9 cellular contexts compared by ENCODE assay signal in genomic region chr4:15755781-15756180, GRCh38. TPM values are rescaled to one million over a fixed set of nuclear protein-coding genes. Genes with fewer than 3 reads are reported as not detected.
DNase-seq lines count a peak whose midpoint lies in the region; ATAC-seq lines count a peak whose summit lies in the region.
"Had no signal": no experiment of that assay in that cellular context is flagged by ENCODE, and none has a peak within 500 bp of the region (broad histone marks: within the 10 kb centered on the region; RNA-seq: fewer than 3 reads in every experiment).

No MANE protein-coding gene starts in this region.

- no peaks in the 10 kb centered on the region for H3K36me3 ChIP-seq in BLaER1 treated with 17β-estradiol and CSF1 and Interleukin-3, amounts not matched to agents 10 nM and 100 nM

- ATAC-seq in GM19328 (IDR thresholded peaks at IDR 0.05; ENCODE audit: unreplicated experiment) (peak; percentile 10), HG03039 (IDR thresholded peaks at IDR 0.05; ENCODE audit: unreplicated experiment) (peak; percentile 1)
- peak; percentile 25 for ATAC-seq in activated CD8-positive, alpha-beta T cell treated with anti-CD3 and anti-CD28 coated beads, Interleukin-2, amount 10 ng/mL, durations not matched to agents 7 days and 5 days

- H3K9me3 Mint-ChIP-seq in activated CD8-positive, alpha-beta T cell treated with anti-CD3 and anti-CD28 coated beads, Interleukin-2, amount 10 ng/mL, durations not matched to agents 7 days and 5 days (ENCODE audit: insufficient read depth), result peaks cover 4% of the 10 kb centered on the region

- POLR2A ChIA-PET in activated CD8-positive, alpha-beta T cell treated with anti-CD3 and anti-CD28 coated beads, Interleukin-2, amount 10 ng/mL, durations not matched to agents 7 days and 5 days (lab: Charles Lee), result interaction anchor here (0.8 to 3.3 kb wide), 12 partner anchors 12 to 480 kb away, joined by 3 to 83 read pairs (median 8); partner anchors contain the start of gene FAM200B

- CTCF ChIA-PET in activated CD8-positive, alpha-beta T cell treated with anti-CD3 and anti-CD28 coated beads, Interleukin-2, amount 10 ng/mL, durations not matched to agents 7 days and 5 days (lab: Charles Lee), result interaction anchor here (0.9 to 6.3 kb wide), 25 partner anchors 9 to 443 kb away, joined by 3 to 82 read pairs (median 8); partner anchors contain the start of genes CD38 and FAM200B

- H3K4me2 ChIP-seq in BLaER1 treated with 17β-estradiol and CSF1 and Interleukin-3, amounts not matched to agents 10 nM and 100 nM, result peak overlapping the region; percentile 60 to 87 (median 81)

- peaks cover 8 to 22% (median 16%) of the 10 kb centered on the region in 11 experiments; a peak in 21 of 22 replicates for H3K9me3 ChIP-seq in BLaER1 treated with 17β-estradiol and CSF1 and Interleukin-3, amounts not matched to agents 10 nM and 100 nM (replicated peaks in 1 of 11)

- no peak for DNase-seq in activated CD8-positive, alpha-beta T cell treated with anti-CD3 and anti-CD28 coated beads, Interleukin-2, amount 10 ng/mL, durations not matched to agents 7 days and 5 days
- DNase-seq in putamen (ENCODE audit: low spot score) (no peak), DMS79 (lab: John Stamatoyannopoulos, UW) (no peak), islet precursor cell (no peak), HPDE6-E6E7 (ENCODE audit: extremely low spot score) (no peak)

- H3K36me3 Mint-ChIP-seq in activated CD8-positive, alpha-beta T cell treated with anti-CD3 and anti-CD28 coated beads, Interleukin-2, amount 10 ng/mL, durations not matched to agents 7 days and 5 days (ENCODE audit: low read depth), result peaks cover 14% of the 10 kb centered on the region

- peak overlapping the region; percentile 74 for H3K4me3 Mint-ChIP-seq in activated CD8-positive, alpha-beta T cell treated with anti-CD3 and anti-CD28 coated beads, Interleukin-2, amount 10 ng/mL, durations not matched to agents 7 days and 5 days

- H3K27me3 Mint-ChIP-seq in activated CD8-positive, alpha-beta T cell treated with anti-CD3 and anti-CD28 coated beads, Interleukin-2, amount 10 ng/mL, durations not matched to agents 7 days and 5 days (ENCODE audit: low read depth), result no peaks in the 10 kb centered on the region

- no peaks in the 10 kb centered on the region for H4K20me1 ChIP-seq in BLaER1 treated with 17β-estradiol and CSF1 and Interleukin-3, amounts not matched to agents 10 nM and 100 nM

- peaks cover 62% of the 10 kb centered on the region for H3K4me1 Mint-ChIP-seq in activated CD8-positive, alpha-beta T cell treated with anti-CD3 and anti-CD28 coated beads, Interleukin-2, amount 10 ng/mL, durations not matched to agents 7 days and 5 days (ENCODE audit: low read depth)

- H3K27me3 ChIP-seq in BLaER1 treated with 17β-estradiol and CSF1 and Interleukin-3, amounts not matched to agents 10 nM and 100 nM, result no peaks in the 10 kb centered on the region

- peak overlapping the region in 7 of 10 experiments; percentile 18 to 57 (median 36); a peak in 11 of 20 replicates for H3K4me3 ChIP-seq in BLaER1 treated with 17β-estradiol and CSF1 and Interleukin-3, amounts not matched to agents 10 nM and 100 nM

- peak overlapping the region; percentile 90 for H3K27ac Mint-ChIP-seq in activated CD8-positive, alpha-beta T cell treated with anti-CD3 and anti-CD28 coated beads, Interleukin-2, amount 10 ng/mL, durations not matched to agents 7 days and 5 days

- H3K4me1 ChIP-seq in BLaER1 treated with 17β-estradiol and CSF1 and Interleukin-3, amounts not matched to agents 10 nM and 100 nM, result peaks cover 26 to 50% (median 47%) of the 10 kb centered on the region in 10 experiments

- H3K9ac ChIP-seq in BLaER1 treated with 17β-estradiol and CSF1 and Interleukin-3, amounts not matched to agents 10 nM and 100 nM, result peak overlapping the region in 6 of 11 experiments; percentile 2 to 75 (median 46); a peak in 10 of 22 replicates

- peak overlapping the region in 8 of 11 experiments; percentile 50 to 80 (median 67); a peak in 15 of 22 replicates for H3K27ac ChIP-seq in BLaER1 treated with 17β-estradiol and CSF1 and Interleukin-3, amounts not matched to agents 10 nM and 100 nM

RNA-seq across cellular contexts. Expression of gene CD38, which starts 22.3 kb away (rescaled TPM):
- total RNA-seq in activated CD8-positive, alpha-beta T cell treated with anti-CD3 and anti-CD28 coated beads, Interleukin-2, amount 10 ng/mL, durations not matched to agents 7 days and 5 days, result 10 to 100 TPM; 88.8 to 93.4 TPM
- total RNA-seq: renal cortical epithelial cell had no signal

RNA-seq across cellular contexts. Expression of gene BST1, which starts 52.9 kb away (rescaled TPM):
- total RNA-seq in activated CD8-positive, alpha-beta T cell treated with anti-CD3 and anti-CD28 coated beads, Interleukin-2, amount 10 ng/mL, durations not matched to agents 7 days and 5 days, result under 1 TPM; 0.60 to 0.71 TPM
